Comparison of ENCODE assay signal across 8 cellular contexts in genomic region chr9:136799854-136800657, GRCh38. TPM values are rescaled to one million over a fixed set of nuclear protein-coding genes. Genes with fewer than 3 reads are reported as not detected.
A peak's percentile ranks its signal among the peaks of the same experiment; 100 is the strongest.
DNase-seq lines count a peak whose midpoint lies in the region; ATAC-seq and TF ChIP-seq lines count a peak whose summit lies in the region.

No MANE protein-coding gene starts in this region.

- TF ChIP-seq CTCF in type B pancreatic cell (conservative IDR thresholded peaks at IDR 0.05) = no peak

- H3K9me3 ChIP-seq in trophoblast cell (ENCODE audit: insufficient read depth, low read depth, low read length) = no peaks in the 10 kb centered on the region

- H3K14ac ChIP-seq in trophoblast cell (ENCODE audit: low read length) = no peak overlapping the region

- H3K27me3 ChIP-seq in trophoblast cell (ENCODE audit: insufficient read depth, low read length) = no peaks in the 10 kb centered on the region

- peak overlapping the region; percentile 28 for H3K4ac ChIP-seq in trophoblast cell (ENCODE audit: low read depth, low read length)

- peak overlapping the region; percentile 46 for H3K4me3 ChIP-seq in trophoblast cell (ENCODE audit: low read depth, low read length)

- peaks cover 19% of the 10 kb centered on the region for H3K4me1 Mint-ChIP-seq in type B pancreatic cell (ENCODE audit: unreplicated experiment)

- H4K12ac ChIP-seq in trophoblast cell (ENCODE audit: low read depth, low read length) = no peak overlapping the region

- peaks cover 28 to 30% of the 10 kb centered on the region in 2 experiments for H3K4me1 ChIP-seq in trophoblast cell (ENCODE audit: control insufficient read depth in 1 of 2, insufficient read depth in 2 of 2, low read length in 2 of 2)

- H2BK12ac ChIP-seq in trophoblast cell (ENCODE audit: low read length) = peak overlapping the region; percentile 53

- peak overlapping the region; percentile 63 for H4K91ac ChIP-seq in trophoblast cell (ENCODE audit: low read depth, low read length)

- peak overlapping the region; percentile 74 for H2AFZ ChIP-seq in trophoblast cell (ENCODE audit: insufficient read depth, low read length, poor library complexity)

- peak overlapping the region; percentile 92 for H3K4me3 Mint-ChIP-seq in type B pancreatic cell

- no peak overlapping the region for H3K18ac ChIP-seq in trophoblast cell (ENCODE audit: low read length)

- peak overlapping the region; percentile 51 for H4K8ac ChIP-seq in trophoblast cell (ENCODE audit: low read depth, low read length)

- H3K9me3 Mint-ChIP-seq in type B pancreatic cell = no peaks in the 10 kb centered on the region

- H3K27ac Mint-ChIP-seq in type B pancreatic cell = peak overlapping the region; percentile 83

- no peak overlapping the region for H2BK5ac ChIP-seq in trophoblast cell (ENCODE audit: low read depth, low read length, poor library complexity)

- peak overlapping the region; percentile 71 for H3K4me2 ChIP-seq in trophoblast cell (ENCODE audit: low read length)

- H3K23ac ChIP-seq in trophoblast cell (ENCODE audit: low read length) = no peak overlapping the region

- H3K9ac ChIP-seq in trophoblast cell (ENCODE audit: low read length) = no peak overlapping the region

- intact Hi-C loops in Right ventricle myocardium superior (cut with DNase I) = no loop called here

- peaks cover 0 to 9% of the 10 kb centered on the region in 2 experiments for H3K36me3 ChIP-seq in trophoblast cell (ENCODE audit: control insufficient read depth in 1 of 2, insufficient read depth in 2 of 2, low read length in 2 of 2)

- H2BK120ac ChIP-seq in trophoblast cell (ENCODE audit: insufficient read depth, low read length, poor library complexity) = peak overlapping the region; percentile 25

- no peaks in the 10 kb centered on the region for H3K36me3 Mint-ChIP-seq in type B pancreatic cell

- DNase-seq in NCI-H1436 (lab: John Stamatoyannopoulos, UW) (peak; percentile 85), NCI-H1436 treated with DMSO at 0.1 percent for 48 hours (lab: John Stamatoyannopoulos, UW) (no peak), NCI-H1105 (lab: John Stamatoyannopoulos, UW) (peak; percentile 90), SKM-1 treated with dmso at 0.1 percent for 144 hours (lab: John Stamatoyannopoulos, UW; ENCODE audit: unreplicated experiment) (peak; percentile 46), Right ventricle myocardium superior (peak; percentile 88), trophoblast cell (peak; percentile 80 to 84), type B pancreatic cell (ENCODE audit: extremely low spot score, unreplicated experiment) (peak; percentile 81)
- peak; percentile 89 for DNase-seq in activated naive CD4-positive, alpha-beta T cell treated with anti-CD3 and anti-CD28 coated beads, Interleukin-2, amount 50 U/mL, for 16 hours

- no CpG with 5 or more reads among the region's 63 CpGs for WGBS in trophoblast cell (ENCODE audit: extremely low coverage, insufficient coverage, insufficient read length)

- H3K27me3 Mint-ChIP-seq in type B pancreatic cell = peaks cover 11% of the 10 kb centered on the region

- H3K79me2 ChIP-seq in trophoblast cell (ENCODE audit: control insufficient read depth, insufficient read depth, low read length, poor library complexity) = peaks cover 1% of the 10 kb centered on the region

- H2AK5ac ChIP-seq in trophoblast cell (ENCODE audit: low read length) = no peak overlapping the region

- peak; percentile 84 for ATAC-seq in Right ventricle myocardium superior (ENCODE audit: poor library complexity)

- H3K27ac ChIP-seq in trophoblast cell (ENCODE audit: low read depth, low read length) = peak overlapping the region; percentile 11

- H3K79me1 ChIP-seq in trophoblast cell (ENCODE audit: low read length) = peaks cover 13% of the 10 kb centered on the region

RNA-seq across cellular contexts. Expression of gene CCDC183, which starts 3.9 kb away (rescaled TPM):
- total RNA-seq in Right ventricle myocardium superior (1.5 TPM), type B pancreatic cell (ENCODE audit: low replicate concordance) (2.9 and 6.1 TPM in 2 replicates)
- polyA plus RNA-seq in trophoblast cell (2013) = 13.6 and 14.0 TPM in 2 replicates

RNA-seq across cellular contexts. Expression of gene RABL6, which starts 7.7 kb away (rescaled TPM):
- 68.0 TPM for total RNA-seq in Right ventricle myocardium superior
- polyA plus RNA-seq in trophoblast cell (2013) = 95.6 and 95.9 TPM in 2 replicates
- 94.2 and 112 TPM in 2 replicates for total RNA-seq in type B pancreatic cell (ENCODE audit: low replicate concordance)

RNA-seq across cellular contexts. Expression of gene TMEM141, which starts 8.9 kb away (rescaled TPM):
- total RNA-seq in Right ventricle myocardium superior = 70.9 TPM
- 82.7 and 84.5 TPM in 2 replicates for polyA plus RNA-seq in trophoblast cell (2013)
- total RNA-seq in type B pancreatic cell (ENCODE audit: low replicate concordance) = 62.3 and 98.6 TPM in 2 replicates

RNA-seq across cellular contexts. Expression of gene LCN15, which starts 35.7 kb away (rescaled TPM):
- total RNA-seq in Right ventricle myocardium superior (not detected), type B pancreatic cell (ENCODE audit: low replicate concordance) (0.77 and 0.93 TPM in 2 replicates)
- polyA plus RNA-seq in trophoblast cell (2013) = 0.08 and 0.19 TPM in 2 replicates

RNA-seq across cellular contexts. Expression of gene LCN8, which starts 42.0 kb away (rescaled TPM):
- total RNA-seq in Right ventricle myocardium superior = not detected
- polyA plus RNA-seq in trophoblast cell (2013) = 0.03 TPM in 1 of 2 replicates, not detected in the other
- total RNA-seq in type B pancreatic cell (ENCODE audit: low replicate concordance) = not detected in 2 replicates
